Comparison of ENCODE assay signal across 23 cellular contexts in the genomic region with DNA sequence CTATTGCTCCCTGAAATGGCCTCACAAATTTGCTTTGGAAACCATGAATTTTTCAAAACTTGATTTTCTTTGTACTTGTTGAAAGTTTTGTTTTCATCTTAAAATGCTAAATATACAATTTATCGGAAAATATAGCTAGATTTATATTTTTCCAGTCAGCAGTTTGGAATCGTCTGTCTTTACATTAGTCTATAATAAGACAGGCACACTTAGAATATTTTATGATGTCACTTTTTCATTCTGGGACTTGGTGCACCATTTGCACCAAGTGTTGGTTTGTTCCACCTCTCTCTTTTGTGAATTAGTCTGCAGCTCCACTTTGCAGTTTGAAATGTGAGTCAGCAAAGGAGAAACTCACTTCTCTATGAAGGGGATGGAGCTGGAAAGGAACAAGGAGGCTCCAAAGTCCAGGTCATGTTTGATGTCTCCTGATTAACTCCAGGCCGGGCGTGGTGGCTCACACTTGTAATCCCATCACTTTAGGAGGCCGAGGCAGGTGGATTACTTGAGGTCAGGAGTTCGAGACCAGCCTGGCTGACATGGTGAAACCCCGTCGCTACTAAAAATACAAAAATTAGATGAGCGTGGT.
DNase-seq lines count a peak whose midpoint lies in the region; FAIRE-seq and TF ChIP-seq lines count a peak whose summit lies in the region.
"Had no signal": no experiment of that assay in that cellular context is flagged by ENCODE, and none has a peak within 500 bp of the region (broad histone marks: within the 10 kb centered on the region; RNA-seq: fewer than 3 reads in every experiment).

No MANE protein-coding gene starts in this region.

- no peaks in the 10 kb centered on the region for H3K9me3 Mint-ChIP-seq in astrocyte (ENCODE audit: unreplicated experiment)
- H3K9me3 Mint-ChIP-seq: activated naive CD4-positive, alpha-beta T cell treated with anti-CD3 and anti-CD28 coated beads, Interleukin-2, amount 10 ng/mL, durations not matched to agents 7 days and 5 days; activated T-cell treated with anti-CD3 and anti-CD28 coated beads, Interleukin-2, amount 50 U/mL, for 72 hours; GM23338 had no signal

- no peak overlapping the region for H3K4me3 Mint-ChIP-seq in astrocyte (ENCODE audit: unreplicated experiment)
- H3K4me3 Mint-ChIP-seq: activated naive CD4-positive, alpha-beta T cell treated with anti-CD3 and anti-CD28 coated beads, Interleukin-2, amount 10 ng/mL, durations not matched to agents 7 days and 5 days; activated T-cell treated with anti-CD3 and anti-CD28 coated beads, Interleukin-2, amount 50 U/mL, for 72 hours; GM23338 had no signal

- POLR2A ChIA-PET in HEK293 (lab: Yijun Ruan, JAX) = no interaction called here
- POLR2A ChIA-PET in RWPE1 (lab: Yijun Ruan, JAX; ENCODE audit: low non-redundant PET) = no interaction called here

- H4K91ac ChIP-seq in mesenchymal stem cell (ENCODE audit: low read length) = no peak overlapping the region

- H3K4me3 ChIP-seq in HEK293 (ENCODE audit: low read depth, low read length) (no peak overlapping the region), astrocyte (ENCODE audit: insufficient read depth, low read depth, low read length) (no peak overlapping the region), mesenchymal stem cell (ENCODE audit: insufficient read depth in 1 of 2, low read depth in 1 of 2, low read length in 2 of 2) (no peak overlapping the region)
- H3K4me3 ChIP-seq: ascending aorta, GM23338, SK-N-MC had no signal

- H3K27ac ChIP-seq in HEK293 (ENCODE audit: extremely low read depth, low read depth, low read length) (no peak overlapping the region), astrocyte (ENCODE audit: low read depth, low read length) (no peak overlapping the region), mesenchymal stem cell (ENCODE audit: low read length, poor library complexity, severe bottlenecking) (no peak overlapping the region), substantia nigra (ENCODE audit: low read depth, low read length, poor library complexity, severe bottlenecking) (peak overlapping the region; percentile 93), RWPE1 (no peak overlapping the region)
- H3K27ac ChIP-seq: SK-N-MC had no signal

- no peak overlapping the region for H3K4me2 ChIP-seq in astrocyte (ENCODE audit: low read length)
- no peak overlapping the region for H3K4me2 ChIP-seq in mesenchymal stem cell (ENCODE audit: low read length, poor library complexity, severe bottlenecking)
- H3K4me2 ChIP-seq: GM23338 had no signal

- H2BK12ac ChIP-seq in mesenchymal stem cell (ENCODE audit: low read length in 2 of 2) = peak overlapping the region; percentile 93 to 95

- H3K9ac ChIP-seq in astrocyte (ENCODE audit: low read length) = no peak overlapping the region
- no peak overlapping the region for H3K9ac ChIP-seq in mesenchymal stem cell (ENCODE audit: low read length)

- no peak overlapping the region for H3K14ac ChIP-seq in mesenchymal stem cell (ENCODE audit: low read length in 2 of 2)

- H3K27me3 ChIP-seq in astrocyte (ENCODE audit: insufficient read depth, low read length) (no peaks in the 10 kb centered on the region), mesenchymal stem cell (ENCODE audit: control insufficient read depth in 1 of 2, insufficient read depth in 1 of 2, low read length in 2 of 2) (no peaks in the 10 kb centered on the region)
- H3K27me3 ChIP-seq: ascending aorta had no signal

- TF ChIP-seq CTCF in HEK293 (tag by site-specific recombination; IDR thresholded peaks at IDR 0.05) (no peak), astrocyte (IDR thresholded peaks at IDR 0.05; ENCODE audit: insufficient read depth, low read depth, low read length) (no peak), RWPE1 (conservative IDR thresholded peaks at IDR 0.05; ENCODE audit: low read depth) (no peak)

- FAIRE-seq in astrocyte (lab: Jason Lieb, UNC) = no peak
- FAIRE-seq: GM12892 had no signal

- H3K4me1 Mint-ChIP-seq in astrocyte (ENCODE audit: low read depth, unreplicated experiment) = peaks cover 64% of the 10 kb centered on the region

- H4K8ac ChIP-seq in mesenchymal stem cell (ENCODE audit: low read length) = no peak overlapping the region

- no peaks in the 10 kb centered on the region for H4K20me1 ChIP-seq in astrocyte (ENCODE audit: insufficient read depth, low read length)

- H2AFZ ChIP-seq in astrocyte (ENCODE audit: low read depth, low read length) (no peak overlapping the region), mesenchymal stem cell (ENCODE audit: low read depth, low read length) (no peak overlapping the region)
- H2AFZ ChIP-seq: GM23338 had no signal

- no peaks in the 10 kb centered on the region for H3K36me3 ChIP-seq in HEK293 (ENCODE audit: control insufficient read depth in 2 of 2, insufficient read depth in 1 of 2, low read length in 2 of 2)
- no peaks in the 10 kb centered on the region for H3K36me3 ChIP-seq in astrocyte (ENCODE audit: insufficient read depth, low read length)
- no peaks in the 10 kb centered on the region for H3K36me3 ChIP-seq in mesenchymal stem cell (ENCODE audit: control insufficient read depth in 1 of 2, insufficient read depth in 2 of 2, low read depth in 1 of 2, low read length in 2 of 2)
- H3K36me3 ChIP-seq: ascending aorta had no signal

- H2BK120ac ChIP-seq in mesenchymal stem cell (ENCODE audit: low read depth, low read length) = no peak overlapping the region

- CTCF ChIA-PET in HEK293 (lab: Yijun Ruan, JAX) = interaction anchor here (2.1 kb wide), 1 partner anchor 54 kb away, joined by 9 read pairs; no protein-coding TSS in a partner anchor
- CTCF ChIA-PET in RWPE1 (lab: Yijun Ruan, JAX) = interaction anchor here (0.8 kb wide), 1 partner anchor 457 kb away, joined by 3 read pairs; no protein-coding TSS in a partner anchor

- H3K4ac ChIP-seq in mesenchymal stem cell (ENCODE audit: low read depth in 1 of 2, low read length in 2 of 2) = peak overlapping the region in 1 of 2 experiments; percentile 96

- H3K4me1 ChIP-seq in HEK293 (ENCODE audit: control insufficient read depth, insufficient read depth, low read length) (peaks cover 13% of the 10 kb centered on the region), astrocyte (ENCODE audit: insufficient read depth, low read length) (peaks cover 40% of the 10 kb centered on the region), mesenchymal stem cell (ENCODE audit: control insufficient read depth, insufficient read depth, low read depth, low read length) (peaks cover 28% of the 10 kb centered on the region)

- no peaks in the 10 kb centered on the region for H3K9me3 ChIP-seq in HEK293 (ENCODE audit: control insufficient read depth, insufficient read depth, low read depth, low read length)
- no peaks in the 10 kb centered on the region for H3K9me3 ChIP-seq in astrocyte (ENCODE audit: insufficient read depth, low read depth, low read length)
- H3K9me3 ChIP-seq in mesenchymal stem cell (ENCODE audit: control insufficient read depth, low read length) = no peaks in the 10 kb centered on the region
- H3K9me3 ChIP-seq: ascending aorta had no signal

- H3K27me3 Mint-ChIP-seq in astrocyte (ENCODE audit: low read depth, unreplicated experiment) = no peaks in the 10 kb centered on the region

- 78% methylated on average over 7 of the region's 9 CpGs for WGBS in mesenchymal stem cell

- no peak overlapping the region for H3K23ac ChIP-seq in mesenchymal stem cell (ENCODE audit: low read length in 2 of 2)

- peak overlapping the region; percentile 87 for H2AK5ac ChIP-seq in mesenchymal stem cell (ENCODE audit: low read length, severe bottlenecking)

- no peak overlapping the region for H2BK15ac ChIP-seq in mesenchymal stem cell (ENCODE audit: low read depth, poor library complexity, severe bottlenecking)

- peak overlapping the region; percentile 69 for H3K27ac Mint-ChIP-seq in astrocyte (ENCODE audit: unreplicated experiment)
- H3K27ac Mint-ChIP-seq: activated naive CD4-positive, alpha-beta T cell treated with anti-CD3 and anti-CD28 coated beads, Interleukin-2, amount 10 ng/mL, durations not matched to agents 7 days and 5 days; activated T-cell treated with anti-CD3 and anti-CD28 coated beads, Interleukin-2, amount 50 U/mL, for 72 hours; GM23338 had no signal

- H3K36me3 Mint-ChIP-seq in astrocyte (ENCODE audit: low read depth, unreplicated experiment) = peaks cover 7% of the 10 kb centered on the region
- H3K36me3 Mint-ChIP-seq: activated naive CD4-positive, alpha-beta T cell treated with anti-CD3 and anti-CD28 coated beads, Interleukin-2, amount 10 ng/mL, durations not matched to agents 7 days and 5 days had no signal

- H3K18ac ChIP-seq in mesenchymal stem cell (ENCODE audit: low read depth in 1 of 2, low read length in 2 of 2) = peak overlapping the region; percentile 3 to 94

- no peaks in the 10 kb centered on the region for H3K79me2 ChIP-seq in astrocyte (ENCODE audit: insufficient read depth, low read length)

- no peak overlapping the region for H2BK5ac ChIP-seq in mesenchymal stem cell (ENCODE audit: low read depth, low read length, poor library complexity, severe bottlenecking)

- H3K79me1 ChIP-seq in mesenchymal stem cell (replicated peaks; ENCODE audit: low read length, poor library complexity, severe bottlenecking) = peaks cover 11% of the 10 kb centered on the region

- DNase-seq in astrocyte (ENCODE audit: low read depth) (no peak), mesenchymal stem cell (no peak), substantia nigra (lab: John Stamatoyannopoulos, UW) (no peak), epidermal melanocyte (ENCODE audit: insufficient read length, low spot score) (no peak), RWPE1 (ENCODE audit: low spot score) (no peak), T-helper 2 cell (no peak)
- DNase-seq in activated CD8-positive, alpha-beta memory T cell treated with anti-CD3 and anti-CD28 coated beads, Interleukin-2, amount 50 U/mL, for 4 hours = no peak
- DNase-seq: activated naive CD4-positive, alpha-beta T cell treated with anti-CD3 and anti-CD28 coated beads, Interleukin-2, amount 10 ng/mL, durations not matched to agents 7 days and 5 days; activated T-cell treated with anti-CD3 and anti-CD28 coated beads, Interleukin-2, amount 50 U/mL, for 72 hours; cerebellar nuclear complex; DMS79 treated with DMSO at 0.1 percent for 48 hours; KBM-7; NCI-H1048; NCI-H2029; NCI-H510A; NK-92 treated with Interleukin-12 subunit alpha and Interleukin-12 subunit beta, amount 100 ng/mL, for 24 hours; stimulated activated CD4-positive, alpha-beta T cell treated with anti-CD3 and anti-CD28 coated beads, Interleukin-12 subunit alpha, Interleukin-12 subunit beta, amount 100 ng/mL, for 4 hours; T-helper 9 cell had no signal

TF ChIP-seq in HEK293, 187 proteins besides CTCF, POLR2A, EP300 and RAD21 (continues in another document):
- no peak for TF ChIP-seq GLI2 (tag by site-specific recombination; IDR thresholded peaks at IDR 0.05; ENCODE audit: borderline replicate concordance, low read depth)
- no peak for TF ChIP-seq ZNF701 (tag by site-specific recombination; IDR thresholded peaks at IDR 0.05)
- TF ChIP-seq MEIS1 (CRISPR knock-in tag; IDR thresholded peaks at IDR 0.05; ENCODE audit: borderline replicate concordance) = no peak
- no peak for TF ChIP-seq ZNF596 (tag by site-specific recombination; IDR thresholded peaks at IDR 0.05)
